34 cellular contexts compared by ENCODE assay signal in genomic region chr12:70078161-70078560, GRCh38.
"Had no signal": no experiment of that assay in that cellular context is flagged by ENCODE, and none has a peak within 500 bp of the region (broad histone marks: within the 10 kb centered on the region; RNA-seq: fewer than 3 reads in every experiment).

No MANE protein-coding gene starts in this region.

- H3K4me1 ChIP-seq: ascending aorta had no signal

- H3K27ac ChIP-seq: ascending aorta, VCaP had no signal

- H3K36me3 Mint-ChIP-seq: activated naive CD4-positive, alpha-beta T cell treated with anti-CD3 and anti-CD28 coated beads, Interleukin-2, amount 50 U/mL, for 24 hours; activated naive CD8-positive, alpha-beta T cell treated with anti-CD3 and anti-CD28 coated beads, Interleukin-2, amount 10 ng/mL, durations not matched to agents 7 days and 5 days had no signal

- H3K36me3 ChIP-seq: ascending aorta had no signal

- H3K4me3 ChIP-seq: ascending aorta had no signal

- H3K4me1 Mint-ChIP-seq: activated naive CD4-positive, alpha-beta T cell treated with anti-CD3 and anti-CD28 coated beads, Interleukin-2, amount 50 U/mL, for 24 hours; activated T-helper 17 cell treated with anti-CD3 and anti-CD28 coated beads, Interleukin-2, amount 50 U/mL, for 72 hours had no signal

- DNase-seq: activated CD4-positive, alpha-beta T cell treated with anti-CD3 and anti-CD28 coated beads for 1 hour; activated CD4-positive, alpha-beta T cell treated with anti-CD3 and anti-CD28 coated beads for 48 hours; activated CD4-positive, alpha-beta T cell treated with anti-CD3 and anti-CD28 coated beads, Interleukin-2, amount 50 U/mL, for 4 hours; activated CD4-positive, CD25-positive, alpha-beta regulatory T cell; activated CD8-positive, alpha-beta T cell treated with anti-CD3 and anti-CD28 coated beads for 36 hours; activated effector memory CD4-positive, alpha-beta T cell treated with anti-CD3 and anti-CD28 coated beads, Interleukin-2, amount 50 U/mL, for 16 hours; activated naive CD4-positive, alpha-beta T cell treated with Interleukin-2 at 50 U/mL for 16 hours; activated naive CD8-positive, alpha-beta T cell treated with anti-CD3 and anti-CD28 coated beads, Interleukin-2, amount 10 ng/mL, durations not matched to agents 7 days and 5 days; activated T-cell treated with anti-CD3 and anti-CD28 coated beads, Interleukin-2, amount 50 U/mL, for 1 hour; activated T-cell treated with anti-CD3 and anti-CD28 coated beads, Interleukin-2, amount 50 U/mL, for 72 hours; amygdala; caudate nucleus; Kasumi-1; MM.1S; MV-4-11; NCI-H1092; NCI-H1417; NCI-H146; NCI-H187; NCI-H2029 treated with DMSO at 0.1 percent for 48 hours; NCI-H2107; NCI-H2171; NCI-H510A; NCI-H526; NCI-H748 treated with DMSO at 0.1 percent for 48 hours; Right ventricle myocardium superior; SW 1271; T-helper 1 cell; T-helper 2 cell; T-helper 9 cell had no signal

- ATAC-seq: activated CD8-positive, alpha-beta T cell treated with anti-CD3 and anti-CD28 coated beads for 36 hours; activated T-cell treated with anti-CD3 and anti-CD28 coated beads, Interleukin-2, amount 50 U/mL, for 72 hours; activated T-helper 17 cell treated with anti-CD3 and anti-CD28 coated beads, Interleukin-2, amount 50 U/mL, for 72 hours had no signal

- H3K27ac Mint-ChIP-seq: activated CD8-positive, alpha-beta T cell treated with anti-CD3 and anti-CD28 coated beads for 36 hours; activated naive CD4-positive, alpha-beta T cell treated with anti-CD3 and anti-CD28 coated beads, Interleukin-2, amount 50 U/mL, for 24 hours; activated naive CD8-positive, alpha-beta T cell treated with anti-CD3 and anti-CD28 coated beads, Interleukin-2, amount 10 ng/mL, durations not matched to agents 7 days and 5 days; activated T-cell treated with anti-CD3 and anti-CD28 coated beads, Interleukin-2, amount 50 U/mL, for 72 hours; activated T-helper 17 cell treated with anti-CD3 and anti-CD28 coated beads, Interleukin-2, amount 50 U/mL, for 72 hours had no signal

- H3K9me3 Mint-ChIP-seq: activated naive CD4-positive, alpha-beta T cell treated with anti-CD3 and anti-CD28 coated beads, Interleukin-2, amount 50 U/mL, for 24 hours had no signal

- H3K4me3 Mint-ChIP-seq: activated CD8-positive, alpha-beta T cell treated with anti-CD3 and anti-CD28 coated beads for 36 hours; activated naive CD4-positive, alpha-beta T cell treated with anti-CD3 and anti-CD28 coated beads, Interleukin-2, amount 50 U/mL, for 24 hours; activated naive CD8-positive, alpha-beta T cell treated with anti-CD3 and anti-CD28 coated beads, Interleukin-2, amount 10 ng/mL, durations not matched to agents 7 days and 5 days; activated T-cell treated with anti-CD3 and anti-CD28 coated beads, Interleukin-2, amount 50 U/mL, for 72 hours; activated T-helper 17 cell treated with anti-CD3 and anti-CD28 coated beads, Interleukin-2, amount 50 U/mL, for 72 hours had no signal

- H3K9me3 ChIP-seq: ascending aorta had no signal

- H3K27me3 ChIP-seq: ascending aorta had no signal
